ENCODE assay signal across 2 cellular contexts in the genomic region with DNA sequence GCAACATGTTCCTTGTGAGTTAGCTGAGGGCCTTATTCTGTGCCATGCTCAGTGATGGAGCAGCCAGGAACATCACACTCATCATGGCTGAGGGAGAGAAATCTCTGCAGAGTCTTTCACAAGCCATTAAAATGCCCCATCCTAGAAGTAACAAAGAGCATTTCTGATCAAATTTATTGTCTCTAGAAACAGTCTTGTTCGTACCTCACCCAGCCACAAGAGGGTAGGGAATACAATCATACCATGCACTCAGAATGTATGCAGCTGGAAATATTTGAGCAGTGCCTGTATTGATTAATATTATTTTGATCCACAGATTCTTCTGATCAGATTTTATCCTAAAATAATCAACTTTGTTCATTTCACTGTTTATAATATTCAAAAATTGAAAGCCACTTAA.
TF ChIP-seq lines count a peak whose summit lies in the region.

No MANE protein-coding gene starts in this region.

TF ChIP-seq in SK-N-SH, 30 proteins besides CTCF, POLR2A, EP300 and RAD21 (continued from another document):
- TF ChIP-seq, protein P1, sequence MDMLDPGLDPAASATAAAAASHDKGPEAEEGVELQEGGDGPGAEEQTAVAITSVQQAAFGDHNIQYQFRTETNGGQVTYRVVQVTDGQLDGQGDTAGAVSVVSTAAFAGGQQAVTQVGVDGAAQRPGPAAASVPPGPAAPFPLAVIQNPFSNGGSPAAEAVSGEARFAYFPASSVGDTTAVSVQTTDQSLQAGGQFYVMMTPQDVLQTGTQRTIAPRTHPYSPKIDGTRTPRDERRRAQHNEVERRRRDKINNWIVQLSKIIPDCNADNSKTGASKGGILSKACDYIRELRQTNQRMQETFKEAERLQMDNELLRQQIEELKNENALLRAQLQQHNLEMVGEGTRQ (IDR thresholded peaks at IDR 0.05; ENCODE audit: borderline replicate concordance, low read depth, low read length), result no peak
- TF ChIP-seq, protein P2, sequence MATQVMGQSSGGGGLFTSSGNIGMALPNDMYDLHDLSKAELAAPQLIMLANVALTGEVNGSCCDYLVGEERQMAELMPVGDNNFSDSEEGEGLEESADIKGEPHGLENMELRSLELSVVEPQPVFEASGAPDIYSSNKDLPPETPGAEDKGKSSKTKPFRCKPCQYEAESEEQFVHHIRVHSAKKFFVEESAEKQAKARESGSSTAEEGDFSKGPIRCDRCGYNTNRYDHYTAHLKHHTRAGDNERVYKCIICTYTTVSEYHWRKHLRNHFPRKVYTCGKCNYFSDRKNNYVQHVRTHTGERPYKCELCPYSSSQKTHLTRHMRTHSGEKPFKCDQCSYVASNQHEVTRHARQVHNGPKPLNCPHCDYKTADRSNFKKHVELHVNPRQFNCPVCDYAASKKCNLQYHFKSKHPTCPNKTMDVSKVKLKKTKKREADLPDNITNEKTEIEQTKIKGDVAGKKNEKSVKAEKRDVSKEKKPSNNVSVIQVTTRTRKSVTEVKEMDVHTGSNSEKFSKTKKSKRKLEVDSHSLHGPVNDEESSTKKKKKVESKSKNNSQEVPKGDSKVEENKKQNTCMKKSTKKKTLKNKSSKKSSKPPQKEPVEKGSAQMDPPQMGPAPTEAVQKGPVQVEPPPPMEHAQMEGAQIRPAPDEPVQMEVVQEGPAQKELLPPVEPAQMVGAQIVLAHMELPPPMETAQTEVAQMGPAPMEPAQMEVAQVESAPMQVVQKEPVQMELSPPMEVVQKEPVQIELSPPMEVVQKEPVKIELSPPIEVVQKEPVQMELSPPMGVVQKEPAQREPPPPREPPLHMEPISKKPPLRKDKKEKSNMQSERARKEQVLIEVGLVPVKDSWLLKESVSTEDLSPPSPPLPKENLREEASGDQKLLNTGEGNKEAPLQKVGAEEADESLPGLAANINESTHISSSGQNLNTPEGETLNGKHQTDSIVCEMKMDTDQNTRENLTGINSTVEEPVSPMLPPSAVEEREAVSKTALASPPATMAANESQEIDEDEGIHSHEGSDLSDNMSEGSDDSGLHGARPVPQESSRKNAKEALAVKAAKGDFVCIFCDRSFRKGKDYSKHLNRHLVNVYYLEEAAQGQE (IDR thresholded peaks at IDR 0.05; ENCODE audit: low read depth, low read length), result no peak
- TF ChIP-seq, protein P3, sequence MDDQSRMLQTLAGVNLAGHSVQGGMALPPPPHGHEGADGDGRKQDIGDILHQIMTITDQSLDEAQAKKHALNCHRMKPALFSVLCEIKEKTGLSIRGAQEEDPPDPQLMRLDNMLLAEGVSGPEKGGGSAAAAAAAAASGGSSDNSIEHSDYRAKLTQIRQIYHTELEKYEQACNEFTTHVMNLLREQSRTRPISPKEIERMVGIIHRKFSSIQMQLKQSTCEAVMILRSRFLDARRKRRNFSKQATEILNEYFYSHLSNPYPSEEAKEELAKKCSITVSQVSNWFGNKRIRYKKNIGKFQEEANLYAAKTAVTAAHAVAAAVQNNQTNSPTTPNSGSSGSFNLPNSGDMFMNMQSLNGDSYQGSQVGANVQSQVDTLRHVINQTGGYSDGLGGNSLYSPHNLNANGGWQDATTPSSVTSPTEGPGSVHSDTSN (IDR thresholded peaks at IDR 0.05), result no peak
- no peak for TF ChIP-seq GABPA (IDR thresholded peaks at IDR 0.05; ENCODE audit: low read depth)
- TF ChIP-seq TCF12 (IDR thresholded peaks at IDR 0.05), result no peak
- TF ChIP-seq, protein P4, sequence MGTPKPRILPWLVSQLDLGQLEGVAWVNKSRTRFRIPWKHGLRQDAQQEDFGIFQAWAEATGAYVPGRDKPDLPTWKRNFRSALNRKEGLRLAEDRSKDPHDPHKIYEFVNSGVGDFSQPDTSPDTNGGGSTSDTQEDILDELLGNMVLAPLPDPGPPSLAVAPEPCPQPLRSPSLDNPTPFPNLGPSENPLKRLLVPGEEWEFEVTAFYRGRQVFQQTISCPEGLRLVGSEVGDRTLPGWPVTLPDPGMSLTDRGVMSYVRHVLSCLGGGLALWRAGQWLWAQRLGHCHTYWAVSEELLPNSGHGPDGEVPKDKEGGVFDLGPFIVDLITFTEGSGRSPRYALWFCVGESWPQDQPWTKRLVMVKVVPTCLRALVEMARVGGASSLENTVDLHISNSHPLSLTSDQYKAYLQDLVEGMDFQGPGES (IDR thresholded peaks at IDR 0.05; ENCODE audit: low read depth, low read length), result no peak
- TF ChIP-seq NFIC (IDR thresholded peaks at IDR 0.05; ENCODE audit: borderline replicate concordance), result no peak
- no peak for TF ChIP-seq GATA2 (CRISPR knock-in tag; IDR thresholded peaks at IDR 0.05)
- TF ChIP-seq, protein P5, sequence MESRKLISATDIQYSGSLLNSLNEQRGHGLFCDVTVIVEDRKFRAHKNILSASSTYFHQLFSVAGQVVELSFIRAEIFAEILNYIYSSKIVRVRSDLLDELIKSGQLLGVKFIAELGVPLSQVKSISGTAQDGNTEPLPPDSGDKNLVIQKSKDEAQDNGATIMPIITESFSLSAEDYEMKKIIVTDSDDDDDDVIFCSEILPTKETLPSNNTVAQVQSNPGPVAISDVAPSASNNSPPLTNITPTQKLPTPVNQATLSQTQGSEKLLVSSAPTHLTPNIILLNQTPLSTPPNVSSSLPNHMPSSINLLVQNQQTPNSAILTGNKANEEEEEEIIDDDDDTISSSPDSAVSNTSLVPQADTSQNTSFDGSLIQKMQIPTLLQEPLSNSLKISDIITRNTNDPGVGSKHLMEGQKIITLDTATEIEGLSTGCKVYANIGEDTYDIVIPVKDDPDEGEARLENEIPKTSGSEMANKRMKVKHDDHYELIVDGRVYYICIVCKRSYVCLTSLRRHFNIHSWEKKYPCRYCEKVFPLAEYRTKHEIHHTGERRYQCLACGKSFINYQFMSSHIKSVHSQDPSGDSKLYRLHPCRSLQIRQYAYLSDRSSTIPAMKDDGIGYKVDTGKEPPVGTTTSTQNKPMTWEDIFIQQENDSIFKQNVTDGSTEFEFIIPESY (IDR thresholded peaks at IDR 0.05; ENCODE audit: borderline replicate concordance, low read depth), result no peak
- TF ChIP-seq POLR2AphosphoS5 (IDR thresholded peaks at IDR 0.05; ENCODE audit: low read depth, low read length), result no peak
- TF ChIP-seq YY1 (IDR thresholded peaks at IDR 0.05; ENCODE audit: low read depth), result no peak

TF ChIP-seq in SK-N-SH treated with all-trans-retinoic acid at 6 μM for 48 hours, 23 proteins besides CTCF, POLR2A, EP300 and RAD21:
- TF ChIP-seq, protein P6, sequence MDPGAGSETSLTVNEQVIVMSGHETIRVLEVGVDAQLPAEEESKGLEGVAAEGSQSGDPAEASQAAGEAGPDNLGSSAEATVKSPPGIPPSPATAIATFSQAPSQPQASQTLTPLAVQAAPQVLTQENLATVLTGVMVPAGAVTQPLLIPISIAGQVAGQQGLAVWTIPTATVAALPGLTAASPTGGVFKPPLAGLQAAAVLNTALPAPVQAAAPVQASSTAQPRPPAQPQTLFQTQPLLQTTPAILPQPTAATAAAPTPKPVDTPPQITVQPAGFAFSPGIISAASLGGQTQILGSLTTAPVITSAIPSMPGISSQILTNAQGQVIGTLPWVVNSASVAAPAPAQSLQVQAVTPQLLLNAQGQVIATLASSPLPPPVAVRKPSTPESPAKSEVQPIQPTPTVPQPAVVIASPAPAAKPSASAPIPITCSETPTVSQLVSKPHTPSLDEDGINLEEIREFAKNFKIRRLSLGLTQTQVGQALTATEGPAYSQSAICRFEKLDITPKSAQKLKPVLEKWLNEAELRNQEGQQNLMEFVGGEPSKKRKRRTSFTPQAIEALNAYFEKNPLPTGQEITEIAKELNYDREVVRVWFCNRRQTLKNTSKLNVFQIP (CRISPR knock-in tag; IDR thresholded peaks at IDR 0.05; ENCODE audit: borderline replicate concordance, low read depth), result no peak
- TF ChIP-seq CSDC2 (CRISPR knock-in tag; IDR thresholded peaks at IDR 0.05) (no peak), OSR1 (CRISPR knock-in tag; IDR thresholded peaks at IDR 0.05) (no peak), ZNF70 (CRISPR knock-in tag; IDR thresholded peaks at IDR 0.05) (no peak), ZFP3 (CRISPR knock-in tag; IDR thresholded peaks at IDR 0.05) (no peak), ARNTL (CRISPR knock-in tag; IDR thresholded peaks at IDR 0.05; ENCODE audit: borderline replicate concordance, low read depth) (no peak), ZC3H10 (CRISPR knock-in tag; IDR thresholded peaks at IDR 0.05) (no peak), TCF4 (CRISPR knock-in tag; IDR thresholded peaks at IDR 0.05; ENCODE audit: borderline replicate concordance) (no peak), ISL1 (CRISPR knock-in tag; IDR thresholded peaks at IDR 0.05) (no peak), ESRRG (CRISPR knock-in tag; IDR thresholded peaks at IDR 0.05) (no peak), PPARA (CRISPR knock-in tag; IDR thresholded peaks at IDR 0.05; ENCODE audit: borderline replicate concordance) (no peak), ZNF565 (CRISPR knock-in tag; conservative IDR thresholded peaks at IDR 0.05; ENCODE audit: low read depth) (no peak), GLIS3 (CRISPR knock-in tag; IDR thresholded peaks at IDR 0.05) (no peak)
- TF ChIP-seq, protein P7, sequence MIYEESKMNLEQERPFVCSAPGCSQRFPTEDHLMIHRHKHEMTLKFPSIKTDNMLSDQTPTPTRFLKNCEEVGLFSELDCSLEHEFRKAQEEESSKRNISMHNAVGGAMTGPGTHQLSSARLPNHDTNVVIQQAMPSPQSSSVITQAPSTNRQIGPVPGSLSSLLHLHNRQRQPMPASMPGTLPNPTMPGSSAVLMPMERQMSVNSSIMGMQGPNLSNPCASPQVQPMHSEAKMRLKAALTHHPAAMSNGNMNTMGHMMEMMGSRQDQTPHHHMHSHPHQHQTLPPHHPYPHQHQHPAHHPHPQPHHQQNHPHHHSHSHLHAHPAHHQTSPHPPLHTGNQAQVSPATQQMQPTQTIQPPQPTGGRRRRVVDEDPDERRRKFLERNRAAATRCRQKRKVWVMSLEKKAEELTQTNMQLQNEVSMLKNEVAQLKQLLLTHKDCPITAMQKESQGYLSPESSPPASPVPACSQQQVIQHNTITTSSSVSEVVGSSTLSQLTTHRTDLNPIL (CRISPR knock-in tag; IDR thresholded peaks at IDR 0.05; ENCODE audit: low read depth), result no peak
- TF ChIP-seq, protein P8, sequence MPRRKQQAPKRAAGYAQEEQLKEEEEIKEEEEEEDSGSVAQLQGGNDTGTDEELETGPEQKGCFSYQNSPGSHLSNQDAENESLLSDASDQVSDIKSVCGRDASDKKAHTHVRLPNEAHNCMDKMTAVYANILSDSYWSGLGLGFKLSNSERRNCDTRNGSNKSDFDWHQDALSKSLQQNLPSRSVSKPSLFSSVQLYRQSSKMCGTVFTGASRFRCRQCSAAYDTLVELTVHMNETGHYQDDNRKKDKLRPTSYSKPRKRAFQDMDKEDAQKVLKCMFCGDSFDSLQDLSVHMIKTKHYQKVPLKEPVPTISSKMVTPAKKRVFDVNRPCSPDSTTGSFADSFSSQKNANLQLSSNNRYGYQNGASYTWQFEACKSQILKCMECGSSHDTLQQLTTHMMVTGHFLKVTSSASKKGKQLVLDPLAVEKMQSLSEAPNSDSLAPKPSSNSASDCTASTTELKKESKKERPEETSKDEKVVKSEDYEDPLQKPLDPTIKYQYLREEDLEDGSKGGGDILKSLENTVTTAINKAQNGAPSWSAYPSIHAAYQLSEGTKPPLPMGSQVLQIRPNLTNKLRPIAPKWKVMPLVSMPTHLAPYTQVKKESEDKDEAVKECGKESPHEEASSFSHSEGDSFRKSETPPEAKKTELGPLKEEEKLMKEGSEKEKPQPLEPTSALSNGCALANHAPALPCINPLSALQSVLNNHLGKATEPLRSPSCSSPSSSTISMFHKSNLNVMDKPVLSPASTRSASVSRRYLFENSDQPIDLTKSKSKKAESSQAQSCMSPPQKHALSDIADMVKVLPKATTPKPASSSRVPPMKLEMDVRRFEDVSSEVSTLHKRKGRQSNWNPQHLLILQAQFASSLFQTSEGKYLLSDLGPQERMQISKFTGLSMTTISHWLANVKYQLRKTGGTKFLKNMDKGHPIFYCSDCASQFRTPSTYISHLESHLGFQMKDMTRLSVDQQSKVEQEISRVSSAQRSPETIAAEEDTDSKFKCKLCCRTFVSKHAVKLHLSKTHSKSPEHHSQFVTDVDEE (CRISPR knock-in tag; IDR thresholded peaks at IDR 0.05), result no peak
